1 cellular context compared by ENCODE assay signal in the genomic region with DNA sequence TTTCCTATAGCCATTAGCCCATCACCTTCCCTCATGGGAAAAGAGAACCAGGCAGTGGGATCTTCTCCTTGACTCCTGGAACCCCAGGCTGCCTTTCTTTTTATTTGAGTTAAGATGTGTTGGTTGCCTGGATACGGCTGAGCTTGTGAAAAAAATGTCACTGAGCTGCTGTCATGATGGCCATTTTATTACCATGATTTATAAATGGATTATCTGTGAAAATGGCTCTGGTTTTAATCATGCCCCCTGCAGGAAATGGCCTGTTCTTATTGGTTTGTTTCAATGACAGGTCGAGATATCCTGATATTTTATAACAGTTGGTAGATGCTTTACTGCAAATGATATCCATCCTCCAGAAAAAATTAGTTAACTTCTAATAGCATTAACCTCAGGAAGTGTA.
TF ChIP-seq lines count a peak whose summit lies in the region.

No MANE protein-coding gene starts in this region.

TF ChIP-seq in SK-N-SH treated with all-trans-retinoic acid at 6 μM for 48 hours, 23 proteins besides CTCF, POLR2A, EP300 and RAD21 (continued from another document):
- TF ChIP-seq POU6F1 (CRISPR knock-in tag; IDR thresholded peaks at IDR 0.05; ENCODE audit: borderline replicate concordance, low read depth), result no peak
